ENCODE assay signal across 8 cellular contexts in the genomic region with DNA sequence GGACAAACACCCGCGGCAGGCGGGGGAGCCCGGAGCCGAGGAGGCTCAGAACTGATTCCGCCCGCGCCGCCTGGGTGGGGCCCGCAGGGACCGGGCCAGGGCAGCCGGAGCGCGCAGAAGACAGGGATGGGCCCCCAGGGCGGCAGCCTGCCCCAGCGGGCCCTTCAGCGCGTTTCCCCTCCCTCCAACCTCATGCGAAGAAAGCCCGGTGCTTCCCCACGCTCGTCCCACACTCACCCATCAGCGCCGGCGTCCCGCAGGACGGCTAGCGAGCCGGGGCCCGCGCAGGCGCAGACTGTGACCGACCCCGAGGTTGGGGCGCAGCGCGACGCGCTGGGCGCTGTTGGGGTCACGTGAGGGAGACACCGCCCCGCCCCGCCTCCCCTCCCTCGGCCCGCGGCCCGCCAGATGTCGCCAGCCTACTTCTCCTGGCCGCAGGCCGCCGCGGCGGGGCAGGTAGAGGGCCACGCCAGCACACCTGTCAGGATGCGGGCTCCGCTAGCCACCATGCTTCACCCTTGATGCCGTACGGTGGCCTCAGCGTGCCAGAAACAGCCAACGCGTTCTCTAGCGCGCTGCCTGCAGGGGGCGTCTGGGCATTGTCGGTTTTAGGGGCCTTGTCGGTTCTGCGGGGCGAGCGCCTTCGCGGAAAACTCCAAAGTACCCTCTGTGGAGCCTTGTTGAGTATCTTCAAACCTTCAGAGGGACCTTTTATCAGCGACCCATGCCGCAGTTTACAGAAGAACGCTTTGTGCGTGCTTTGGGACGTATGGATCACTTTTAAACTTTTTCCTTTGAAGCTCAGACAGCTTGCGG. TPM values are rescaled to one million over a fixed set of nuclear protein-coding genes. Genes with fewer than 3 reads are reported as not detected.
A peak's percentile ranks its signal among the peaks of the same experiment; 100 is the strongest.
DNase-seq lines count a peak whose midpoint lies in the region; ATAC-seq and TF ChIP-seq lines count a peak whose summit lies in the region.

A gene with protein sequence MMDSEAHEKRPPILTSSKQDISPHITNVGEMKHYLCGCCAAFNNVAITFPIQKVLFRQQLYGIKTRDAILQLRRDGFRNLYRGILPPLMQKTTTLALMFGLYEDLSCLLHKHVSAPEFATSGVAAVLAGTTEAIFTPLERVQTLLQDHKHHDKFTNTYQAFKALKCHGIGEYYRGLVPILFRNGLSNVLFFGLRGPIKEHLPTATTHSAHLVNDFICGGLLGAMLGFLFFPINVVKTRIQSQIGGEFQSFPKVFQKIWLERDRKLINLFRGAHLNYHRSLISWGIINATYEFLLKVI (minus strand): TSS at position 297 of the 816 bp plus-strand sequence. CDS start 15,577 bp downstream, outside the sequence.

- H3K36me3 Mint-ChIP-seq in chondrocyte (ENCODE audit: low read depth): peaks cover 2% of the 10 kb centered on the region

- H3K9me3 ChIP-seq in BE2C: no peaks in the 10 kb centered on the region

- H3K27me3 ChIP-seq in BE2C: no peaks in the 10 kb centered on the region

- peak; percentile 87 for ATAC-seq in HG03432 (IDR thresholded peaks at IDR 0.05; ENCODE audit: unreplicated experiment)

- TF ChIP-seq CTCF in BE2C (IDR thresholded peaks at IDR 0.05; ENCODE audit: low read depth, low read length): peak; percentile 89
- TF ChIP-seq CTCF in chondrocyte (IDR thresholded peaks at IDR 0.05): peak; percentile 99

- peak; percentile 91 for DNase-seq in BE2C
- DNase-seq in NCI-H460 (ENCODE audit: extremely low read depth, low read depth): peak; percentile 84
- peak; percentile 92 for DNase-seq in activated CD4-positive, alpha-beta T cell treated with anti-CD3 and anti-CD28 coated beads for 1 hour
- no peak for DNase-seq in chondrocyte (ENCODE audit: low spot score)
- DNase-seq in kidney glomerular epithelial cell (lab: John Stamatoyannopoulos, UW): peak; percentile 75
- peak; percentile 90 to 97 (median 92) for DNase-seq in stimulated activated CD4-positive, alpha-beta T cell treated with anti-CD3 and anti-CD28 coated beads, Interleukin-1b, Interleukin-23, amount 100 ng/mL, for 24 hours (ENCODE audit: low read depth in 4 of 4, low spot score in 1 of 4)

- H3K9me3 Mint-ChIP-seq in chondrocyte (ENCODE audit: low read depth): no peaks in the 10 kb centered on the region

- peaks cover 30% of the 10 kb centered on the region for H3K4me1 Mint-ChIP-seq in chondrocyte (ENCODE audit: low read depth)

- no peaks in the 10 kb centered on the region for H3K27me3 Mint-ChIP-seq in chondrocyte (ENCODE audit: low read depth)

- TF ChIP-seq POLR2A in GM19099 (IDR thresholded peaks at IDR 0.05; ENCODE audit: extremely low read depth, insufficient read length, low read depth): peak; percentile 81

- H3K36me3 ChIP-seq in BE2C: peaks cover 4% of the 10 kb centered on the region

- no peaks in the 10 kb centered on the region; the same call in none of the 2 replicates for H3K4me1 ChIP-seq in BE2C

- peak within 1 kb of the TSS; percentile 82 for H3K4me3 Mint-ChIP-seq in chondrocyte (ENCODE audit: unreplicated experiment)

- H3K4me3 ChIP-seq in BE2C (ENCODE audit: low read depth, low read length): peak within 1 kb of the TSS; percentile 93

- H3K27ac Mint-ChIP-seq in chondrocyte (ENCODE audit: unreplicated experiment): peak within 1 kb of the TSS; percentile 88

RNA-seq across cellular contexts. Expression of the gene that starts here (rescaled TPM):
- polyA plus RNA-seq in BE2C (2012; ENCODE audit: insufficient read depth, insufficient read length, low read depth): 6.5 TPM
- total RNA-seq in NCI-H460 (2014; rRNA removed; shearing (Covaris generic)): 31.8 and 33.0 TPM in 2 replicates
- 21.7 and 30.5 TPM in 2 replicates for polyA plus RNA-seq in NCI-H460 (2014; cell fraction: nucleus; rRNA removed)
- total RNA-seq in chondrocyte: 50.1 to 52.5 TPM (median 50.5 TPM) in 3 replicates
